ENCODE assay signal across 16 cellular contexts in genomic region chr1:10722803-10723202, GRCh38.
"Had no signal": no experiment of that assay in that cellular context is flagged by ENCODE, and none has a peak within 500 bp of the region (broad histone marks: within the 10 kb centered on the region; RNA-seq: fewer than 3 reads in every experiment).

No MANE protein-coding gene starts in this region.

- H3K4me1 ChIP-seq: adrenal gland had no signal

- ATAC-seq: activated T-cell treated with anti-CD3 and anti-CD28 coated beads, Interleukin-2, amount 50 U/mL, for 4 hours; left lung; stimulated activated naive B cell treated with anti-CD40 and anti-IgM and Interleukin-4, amounts not matched to agents 10 μg/mL and 1 μg/mL and 100 μg/mL, for 72 hours; WTC11 had no signal

- DNase-seq: activated CD4-positive, alpha-beta memory T cell treated with anti-CD3 and anti-CD28 coated beads, Interleukin-2, amount 10 ng/mL, durations not matched to agents 7 days and 5 days; activated CD4-positive, alpha-beta T cell treated with anti-CD3 and anti-CD28 coated beads for 4 hours; activated effector memory CD4-positive, alpha-beta T cell treated with anti-CD3 and anti-CD28 coated beads, Interleukin-2, amount 50 U/mL, for 16 hours; activated T-cell treated with anti-CD3 and anti-CD28 coated beads, Interleukin-2, amount 50 U/mL, for 4 hours; adrenal gland; caudate nucleus; cortex of kidney; effector CD8-positive, alpha-beta T cell; left lung; SIG-M5; stimulated activated CD4-positive, alpha-beta T cell treated with anti-CD3 and anti-CD28 coated beads, Interleukin-4, amount 100 ng/mL, for 1 hour; stimulated activated naive B cell treated with anti-CD40 and anti-IgM and Interleukin-4, amounts not matched to agents 10 μg/mL and 1 μg/mL and 100 μg/mL, for 72 hours; transverse colon had no signal

- H3K36me3 ChIP-seq: adrenal gland, left lung, transverse colon had no signal

- H3K27me3 ChIP-seq: adrenal gland, left lung, transverse colon had no signal

- FAIRE-seq: frontal cortex, islet of Langerhans had no signal

- H3K9me3 ChIP-seq: adrenal gland, left lung, transverse colon had no signal

- H3K4me3 ChIP-seq: adrenal gland, left lung, transverse colon had no signal

- H3K27ac ChIP-seq: adrenal gland had no signal
